8 cellular contexts compared by ENCODE assay signal in genomic region chr15:72685301-72685924, GRCh38. TPM values are rescaled to one million over a fixed set of nuclear protein-coding genes. Genes with fewer than 3 reads are reported as not detected.
A peak's percentile ranks its signal among the peaks of the same experiment; 100 is the strongest.
DNase-seq lines count a peak whose midpoint lies in the region; TF ChIP-seq lines count a peak whose summit lies in the region.

No MANE protein-coding gene starts in this region.

- H3K36me3 ChIP-seq in HUES64 (ENCODE audit: insufficient read depth, low read length) (no peaks in the 10 kb centered on the region), mucosa of stomach (ENCODE audit: control insufficient read depth, insufficient read depth, low read length) (no peaks in the 10 kb centered on the region)

- 37% methylated on average over 23 of the region's 23 CpGs for WGBS in HUES64

- DNase-seq in AG09309 (ENCODE audit: low read depth), result no peak
- peak in 1 of 2 donors; percentile 0 for DNase-seq in cardiac fibroblast (ENCODE audit: low read depth in 2 of 2)
- DNase-seq in DMS153 treated with DMSO at 0.1 percent for 48 hours (lab: John Stamatoyannopoulos, UW; ENCODE audit: unreplicated experiment), result no peak
- no peak for DNase-seq in NCI-H2081 (lab: John Stamatoyannopoulos, UW)
- DNase-seq in stimulated activated CD4-positive, alpha-beta T cell treated with anti-CD3 and anti-CD28 coated beads, Interleukin-1b, Interleukin-23, amount 100 ng/mL, for 48 hours, result no peak
- no peak for DNase-seq in GM03348 (ENCODE audit: low spot score)

- H3K4me1 ChIP-seq in HUES64 (ENCODE audit: insufficient read depth, low read length) (peaks cover 7% of the 10 kb centered on the region), mucosa of stomach (ENCODE audit: control insufficient read depth, insufficient read depth, low read length) (peaks cover 4% of the 10 kb centered on the region)

- H3K27me3 ChIP-seq in HUES64 (ENCODE audit: insufficient read depth, low read length), result no peaks in the 10 kb centered on the region
- H3K27me3 ChIP-seq in mucosa of stomach (ENCODE audit: control insufficient read depth, insufficient read depth, low read length), result no peaks in the 10 kb centered on the region

- H3K9ac ChIP-seq in HUES64 (ENCODE audit: low read depth, low read length) (peak overlapping the region; percentile 86), mucosa of stomach (ENCODE audit: low read length) (peak overlapping the region; percentile 92)

- TF ChIP-seq CTCF in AG09309 (IDR thresholded peaks at IDR 0.05; ENCODE audit: control insufficient read depth, insufficient read depth, low read depth, low read length, missing control alignments) (no peak), cardiac fibroblast (IDR thresholded peaks at IDR 0.05; ENCODE audit: low read depth, low read length) (no peak)

- H3K4me3 ChIP-seq in AG09309 (ENCODE audit: control insufficient read depth, low read depth, low read length), result peak overlapping the region; percentile 74
- H3K4me3 ChIP-seq in HUES64 (ENCODE audit: low read length), result peak overlapping the region; percentile 91
- H3K4me3 ChIP-seq in cardiac fibroblast (replicated peaks in 1 of 2; ENCODE audit: low read depth in 2 of 2, low read length in 2 of 2), result peak overlapping the region; percentile 73 to 84
- peak overlapping the region; percentile 94 for H3K4me3 ChIP-seq in mucosa of stomach (ENCODE audit: low read length)

- H3K9me3 ChIP-seq in HUES64 (ENCODE audit: insufficient read depth, low read depth, low read length) (no peaks in the 10 kb centered on the region), mucosa of stomach (ENCODE audit: control insufficient read depth, low read length) (no peaks in the 10 kb centered on the region)

- peak overlapping the region; percentile 85 for H3K27ac ChIP-seq in HUES64 (ENCODE audit: low read depth, low read length)

RNA-seq across cellular contexts. Expression of gene HIGD2B, which starts 0.6 kb away (rescaled TPM):
- polyA plus RNA-seq in HUES64 (2013, experiment 1 of 2), result not detected
- not detected for polyA plus RNA-seq in HUES64 (2013, experiment 2 of 2)

RNA-seq across cellular contexts. Expression of gene BBS4, which starts 0.6 kb away (rescaled TPM):
- polyA plus RNA-seq in HUES64 (2013, experiment 1 of 2), result 28.7 TPM
- polyA plus RNA-seq in HUES64 (2013, experiment 2 of 2), result 31.1 TPM

RNA-seq across cellular contexts. Expression of gene GOLGA6B, which starts 30.9 kb away (rescaled TPM):
- polyA plus RNA-seq in HUES64 (2013, experiment 1 of 2), result 0.10 TPM
- 0.32 TPM for polyA plus RNA-seq in HUES64 (2013, experiment 2 of 2)
